ENCODE assay signal across 9 cellular contexts in the genomic region with DNA sequence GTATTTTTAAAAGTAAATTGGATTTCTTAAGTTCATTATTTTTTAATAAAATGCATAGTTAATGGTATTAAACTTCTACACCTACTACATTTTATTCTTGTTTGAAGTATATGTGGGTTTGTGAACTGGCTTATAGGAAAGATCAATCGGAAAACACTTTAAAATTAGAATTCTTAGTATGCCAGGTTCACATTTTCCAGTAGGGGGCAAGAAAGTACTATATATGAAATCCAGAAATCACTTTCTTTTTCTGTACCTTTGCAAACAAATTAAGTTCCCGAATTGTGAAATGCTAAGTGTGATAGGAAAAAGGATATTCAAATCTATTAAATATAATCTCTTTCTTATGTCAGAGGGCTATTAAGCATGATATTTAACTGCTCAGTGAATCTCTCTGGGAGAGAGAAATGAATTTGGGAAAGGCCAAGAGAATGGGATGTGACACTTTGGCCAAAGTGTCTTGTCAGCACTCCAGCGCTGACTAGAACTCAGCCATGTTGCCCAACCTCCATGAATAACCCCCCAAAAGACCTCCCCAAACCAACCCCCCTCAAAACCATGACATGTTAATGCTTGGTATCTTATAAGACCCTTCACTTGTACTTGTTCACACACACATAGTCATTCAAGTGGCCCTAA.
A peak's percentile ranks its signal among the peaks of the same experiment; 100 is the strongest.
DNase-seq lines count a peak whose midpoint lies in the region; ATAC-seq and TF ChIP-seq lines count a peak whose summit lies in the region.
"Had no signal": no experiment of that assay in that cellular context is flagged by ENCODE, and none has a peak within 500 bp of the region (broad histone marks: within the 10 kb centered on the region; RNA-seq: fewer than 3 reads in every experiment).

No MANE protein-coding gene starts in this region.

- ATAC-seq in HG02840 (IDR thresholded peaks at IDR 0.05; ENCODE audit: low FRiP score, unreplicated experiment), result no peak

- H3K4me2 ChIP-seq in KMS-11, result no peak overlapping the region

- H3K79me2 ChIP-seq in KMS-11 (ENCODE audit: insufficient read depth, low read depth), result no peaks in the 10 kb centered on the region

- DNase-seq in DMS 273 (lab: John Stamatoyannopoulos, UW; ENCODE audit: unreplicated experiment) (peak; percentile 47), DMS 273 treated with DMSO at 0.1 percent for 48 hours (lab: John Stamatoyannopoulos, UW) (no peak), SW480 (ENCODE audit: low spot score) (peak; percentile 29), kidney glomerular epithelial cell (lab: John Stamatoyannopoulos, UW) (peak; percentile 48), UCSD-AML1 (lab: John Stamatoyannopoulos, UW; ENCODE audit: unreplicated experiment) (no peak), cortex of kidney (lab: John Stamatoyannopoulos, UW) (no peak)
- DNase-seq: naive B cell had no signal

- no peak overlapping the region for H3K9ac ChIP-seq in KMS-11

- no peak overlapping the region for H3K27ac ChIP-seq in KMS-11

- H4K20me1 ChIP-seq in KMS-11 (ENCODE audit: insufficient read depth), result no peaks in the 10 kb centered on the region

- H3K27me3 ChIP-seq in KMS-11 (ENCODE audit: insufficient read depth, low read depth), result no peaks in the 10 kb centered on the region

- H3K4me1 ChIP-seq in KMS-11 (ENCODE audit: low read depth, poor library complexity, severe bottlenecking), result no peaks in the 10 kb centered on the region

- H2AFZ ChIP-seq in KMS-11 (ENCODE audit: low read depth), result no peak overlapping the region

- peak; percentile 41; the same call in 1 of the 2 replicates for TF ChIP-seq CTCF in KMS-11 (conservative IDR thresholded peaks at IDR 0.05; ENCODE audit: low read depth, low read length)

- H3K36me3 ChIP-seq in KMS-11 (ENCODE audit: insufficient read depth), result no peaks in the 10 kb centered on the region

- H3K4me3 ChIP-seq in KMS-11 (IDR thresholded peaks at IDR 0.05; ENCODE audit: insufficient read depth, low read depth, low read length), result no peak overlapping the region

Comparison
In these comparisons a context has a peak if more than half of its experiments do, and no peak if none do; other contexts are left out.
1. DNase-seq: peak in DMS 273 (single experiment), SW480 (single experiment) and kidney glomerular epithelial cell (single experiment); none in DMS 273 treated with DMSO at 0.1 percent for 48 hours (single experiment), UCSD-AML1 (single experiment) and cortex of kidney (single experiment).